ENCODE assay signal across 21 cellular contexts in the genomic region with DNA sequence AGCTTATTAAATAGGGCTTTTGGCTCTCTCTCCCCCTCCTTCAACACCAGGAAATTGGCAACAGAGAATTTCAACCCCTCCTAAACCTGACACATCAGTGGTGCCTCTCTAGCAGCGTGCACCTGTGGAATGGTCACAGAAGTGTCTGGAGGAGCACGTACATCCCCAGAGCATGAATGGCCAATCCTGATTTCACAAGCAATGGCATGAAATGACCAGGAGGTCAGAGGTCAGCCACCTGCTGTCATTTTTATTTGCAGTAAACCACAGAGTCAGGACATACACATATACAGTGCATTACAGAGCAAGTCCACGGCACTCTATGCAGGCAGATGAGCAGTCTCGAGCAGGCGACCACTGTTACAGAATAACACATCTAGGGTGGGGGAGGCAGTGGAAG.
"Had no signal": no experiment of that assay in that cellular context is flagged by ENCODE, and none has a peak within 500 bp of the region (broad histone marks: within the 10 kb centered on the region; RNA-seq: fewer than 3 reads in every experiment).

No MANE protein-coding gene starts in this region.

- FAIRE-seq: pancreas had no signal

- H3K27me3 ChIP-seq: esophagus muscularis mucosa, gastroesophageal sphincter, pancreas, tibial artery, upper lobe of left lung, vagina had no signal

- ATAC-seq: effector memory CD8-positive, alpha-beta T cell; gastroesophageal sphincter; left colon; left ventricle myocardium superior; natural killer cell treated with Interleukin-12 subunit alpha and Interleukin-12 subunit beta and Interleukin-15 and Interleukin-18, amount 100 ng/mL, for 72 hours; pancreas; right cardiac atrium had no signal

- H3K9me3 ChIP-seq: esophagus muscularis mucosa, gastroesophageal sphincter, pancreas, tibial artery, upper lobe of left lung, vagina had no signal

- H3K4me2 ChIP-seq: smooth muscle cell had no signal

- H3K4me3 ChIP-seq: esophagus muscularis mucosa, gastroesophageal sphincter, lung, pancreas, smooth muscle cell, tibial artery, upper lobe of left lung, vagina had no signal

- H3K36me3 Mint-ChIP-seq: natural killer cell treated with Interleukin-12 subunit alpha and Interleukin-12 subunit beta and Interleukin-15 and Interleukin-18, amount 100 ng/mL, for 72 hours had no signal

- H3K27ac ChIP-seq: epithelial cell of prostate, esophagus muscularis mucosa, gastroesophageal sphincter, pancreas, tibial artery, upper lobe of left lung, vagina had no signal

- H3K27ac Mint-ChIP-seq: dendritic cell treated with granulocyte-macrophage colony-stimulating factor and Interleukin-4, amounts not matched to agents 40 ng/mL and 50 ng/mL, for 4 days; effector memory CD8-positive, alpha-beta T cell; progenitor cell of endocrine pancreas had no signal

- H3K9me3 Mint-ChIP-seq: dendritic cell treated with granulocyte-macrophage colony-stimulating factor and Interleukin-4, amounts not matched to agents 40 ng/mL and 50 ng/mL, for 4 days; effector memory CD8-positive, alpha-beta T cell; natural killer cell treated with Interleukin-12 subunit alpha and Interleukin-12 subunit beta and Interleukin-15 and Interleukin-18, amount 100 ng/mL, for 72 hours had no signal

- H3K4me1 ChIP-seq: esophagus muscularis mucosa, gastroesophageal sphincter, tibial artery, upper lobe of left lung, vagina had no signal

- DNase-seq: effector memory CD8-positive, alpha-beta T cell; left colon; left ventricle myocardium superior; mesenchymal stem cell; midbrain; occipital lobe; right cardiac atrium; stimulated activated CD4-positive, alpha-beta T cell treated with anti-CD3 and anti-CD28 coated beads, Interleukin-2, amount 100 ng/mL, for 48 hours; stimulated activated naive CD4-positive, alpha-beta T cell treated with Interleukin-2 at 50 U/mL for 16 hours; tibial artery; upper lobe of left lung had no signal

- H3K36me3 ChIP-seq: esophagus muscularis mucosa, gastroesophageal sphincter, pancreas, tibial artery, upper lobe of left lung, vagina had no signal

- H3K4me3 Mint-ChIP-seq: dendritic cell treated with granulocyte-macrophage colony-stimulating factor and Interleukin-4, amounts not matched to agents 40 ng/mL and 50 ng/mL, for 4 days; effector memory CD8-positive, alpha-beta T cell; natural killer cell treated with Interleukin-12 subunit alpha and Interleukin-12 subunit beta and Interleukin-15 and Interleukin-18, amount 100 ng/mL, for 72 hours had no signal
